ENCODE assay signal across 8 cellular contexts in genomic region chr20:57902478-57902877, GRCh38.
A peak's percentile ranks its signal among the peaks of the same experiment; 100 is the strongest.
DNase-seq lines count a peak whose midpoint lies in the region; ATAC-seq and TF ChIP-seq lines count a peak whose summit lies in the region.

No MANE protein-coding gene starts in this region.

- H3K4me1 Mint-ChIP-seq in activated CD8-positive, alpha-beta T cell treated with anti-CD3 and anti-CD28 coated beads for 36 hours (ENCODE audit: low read depth): no peaks in the 10 kb centered on the region
- no peaks in the 10 kb centered on the region for H3K4me1 Mint-ChIP-seq in activated CD8-positive, alpha-beta T cell treated with anti-CD3 and anti-CD28 coated beads, Interleukin-2, amount 10 ng/mL, durations not matched to agents 7 days and 5 days (ENCODE audit: low read depth)
- H3K4me1 Mint-ChIP-seq in stimulated activated naive B cell treated with anti-CD40 and anti-IgM and Interleukin-4, amounts not matched to agents 10 μg/mL and 1 μg/mL and 100 μg/mL, for 72 hours: peaks cover 4 to 15% of the 10 kb centered on the region in 2 donors
- H3K4me1 Mint-ChIP-seq in mesothelial cell of epicardium: peaks cover 25% of the 10 kb centered on the region

- H3K27me3 Mint-ChIP-seq in activated CD8-positive, alpha-beta T cell treated with anti-CD3 and anti-CD28 coated beads for 36 hours: peaks cover 14% of the 10 kb centered on the region
- H3K27me3 Mint-ChIP-seq in activated CD8-positive, alpha-beta T cell treated with anti-CD3 and anti-CD28 coated beads, Interleukin-2, amount 10 ng/mL, durations not matched to agents 7 days and 5 days (ENCODE audit: low read depth): peaks cover 33% of the 10 kb centered on the region
- peaks cover 51 to 66% of the 10 kb centered on the region in 2 donors for H3K27me3 Mint-ChIP-seq in stimulated activated naive B cell treated with anti-CD40 and anti-IgM and Interleukin-4, amounts not matched to agents 10 μg/mL and 1 μg/mL and 100 μg/mL, for 72 hours
- H3K27me3 Mint-ChIP-seq in mesothelial cell of epicardium (ENCODE audit: low read depth): no peaks in the 10 kb centered on the region

- DNase-seq in activated CD8-positive, alpha-beta T cell treated with anti-CD3 and anti-CD28 coated beads for 36 hours: no peak
- no peak for DNase-seq in activated CD8-positive, alpha-beta T cell treated with anti-CD3 and anti-CD28 coated beads, Interleukin-2, amount 10 ng/mL, durations not matched to agents 7 days and 5 days
- no peak for DNase-seq in stimulated activated naive B cell treated with anti-CD40 and anti-IgM and Interleukin-4, amounts not matched to agents 10 μg/mL and 1 μg/mL and 100 μg/mL, for 72 hours
- no peak for DNase-seq in stimulated activated CD4-positive, alpha-beta T cell treated with anti-CD3 and anti-CD28 coated beads, Interleukin-1b, Interleukin-23, amount 100 ng/mL, for 48 hours
- DNase-seq in mesothelial cell of epicardium (ENCODE audit: low spot score in 2 of 2, unreplicated experiment in 2 of 2) (no peak), UCSD-AML1 (lab: John Stamatoyannopoulos, UW; ENCODE audit: unreplicated experiment) (no peak)

- H3K4me3 Mint-ChIP-seq in activated CD8-positive, alpha-beta T cell treated with anti-CD3 and anti-CD28 coated beads for 36 hours: no peak overlapping the region
- H3K4me3 Mint-ChIP-seq in activated CD8-positive, alpha-beta T cell treated with anti-CD3 and anti-CD28 coated beads, Interleukin-2, amount 10 ng/mL, durations not matched to agents 7 days and 5 days: no peak overlapping the region
- no peak overlapping the region for H3K4me3 Mint-ChIP-seq in stimulated activated naive B cell treated with anti-CD40 and anti-IgM and Interleukin-4, amounts not matched to agents 10 μg/mL and 1 μg/mL and 100 μg/mL, for 72 hours
- H3K4me3 Mint-ChIP-seq in mesothelial cell of epicardium: no peak overlapping the region

- H3K27ac Mint-ChIP-seq in activated CD8-positive, alpha-beta T cell treated with anti-CD3 and anti-CD28 coated beads for 36 hours: no peak overlapping the region
- H3K27ac Mint-ChIP-seq in activated CD8-positive, alpha-beta T cell treated with anti-CD3 and anti-CD28 coated beads, Interleukin-2, amount 10 ng/mL, durations not matched to agents 7 days and 5 days: no peak overlapping the region
- H3K27ac Mint-ChIP-seq in stimulated activated naive B cell treated with anti-CD40 and anti-IgM and Interleukin-4, amounts not matched to agents 10 μg/mL and 1 μg/mL and 100 μg/mL, for 72 hours: no peak overlapping the region
- no peak overlapping the region for H3K27ac Mint-ChIP-seq in mesothelial cell of epicardium

- CTCF ChIA-PET in activated CD8-positive, alpha-beta T cell treated with anti-CD3 and anti-CD28 coated beads for 36 hours (lab: Charles Lee): no interaction called here
- CTCF ChIA-PET in activated CD8-positive, alpha-beta T cell treated with anti-CD3 and anti-CD28 coated beads, Interleukin-2, amount 10 ng/mL, durations not matched to agents 7 days and 5 days (lab: Charles Lee): no interaction called here

- peak; percentile 47 for ATAC-seq in activated CD8-positive, alpha-beta T cell treated with anti-CD3 and anti-CD28 coated beads for 36 hours
- no peak for ATAC-seq in activated CD8-positive, alpha-beta T cell treated with anti-CD3 and anti-CD28 coated beads, Interleukin-2, amount 10 ng/mL, durations not matched to agents 7 days and 5 days
- ATAC-seq in HG03135 (IDR thresholded peaks at IDR 0.05; ENCODE audit: unreplicated experiment): peak; percentile 60
- ATAC-seq in SK-N-SH treated with all-trans-retinoic acid at 6 μM for 48 hours: peak; percentile 93
- ATAC-seq in stimulated activated naive B cell treated with anti-CD40 and anti-IgM and Interleukin-4, amounts not matched to agents 10 μg/mL and 1 μg/mL and 100 μg/mL, for 72 hours (replicated peaks): peak; percentile 87 to 96

- intact Hi-C loops in activated CD8-positive, alpha-beta T cell treated with anti-CD3 and anti-CD28 coated beads for 36 hours (cut with micrococcal nuclease): no loop called here

- TF ChIP-seq CTCF in activated CD8-positive, alpha-beta T cell treated with anti-CD3 and anti-CD28 coated beads for 36 hours (IDR thresholded peaks at IDR 0.05): no peak
- no peak for TF ChIP-seq CTCF in mesothelial cell of epicardium (IDR thresholded peaks at IDR 0.05; ENCODE audit: unreplicated experiment)

- H3K9me3 Mint-ChIP-seq in activated CD8-positive, alpha-beta T cell treated with anti-CD3 and anti-CD28 coated beads for 36 hours: no peaks in the 10 kb centered on the region
- no peaks in the 10 kb centered on the region for H3K9me3 Mint-ChIP-seq in activated CD8-positive, alpha-beta T cell treated with anti-CD3 and anti-CD28 coated beads, Interleukin-2, amount 10 ng/mL, durations not matched to agents 7 days and 5 days (ENCODE audit: insufficient read depth)
- H3K9me3 Mint-ChIP-seq in stimulated activated naive B cell treated with anti-CD40 and anti-IgM and Interleukin-4, amounts not matched to agents 10 μg/mL and 1 μg/mL and 100 μg/mL, for 72 hours: no peaks in the 10 kb centered on the region
- H3K9me3 Mint-ChIP-seq in mesothelial cell of epicardium: no peaks in the 10 kb centered on the region

- no peaks in the 10 kb centered on the region for H3K36me3 Mint-ChIP-seq in activated CD8-positive, alpha-beta T cell treated with anti-CD3 and anti-CD28 coated beads for 36 hours (ENCODE audit: low read depth)
- no peaks in the 10 kb centered on the region for H3K36me3 Mint-ChIP-seq in activated CD8-positive, alpha-beta T cell treated with anti-CD3 and anti-CD28 coated beads, Interleukin-2, amount 10 ng/mL, durations not matched to agents 7 days and 5 days (ENCODE audit: low read depth)
- H3K36me3 Mint-ChIP-seq in stimulated activated naive B cell treated with anti-CD40 and anti-IgM and Interleukin-4, amounts not matched to agents 10 μg/mL and 1 μg/mL and 100 μg/mL, for 72 hours: no peaks in the 10 kb centered on the region
- H3K36me3 Mint-ChIP-seq in mesothelial cell of epicardium: no peaks in the 10 kb centered on the region

- POLR2A ChIA-PET in activated CD8-positive, alpha-beta T cell treated with anti-CD3 and anti-CD28 coated beads for 36 hours (lab: Charles Lee): no interaction called here
- POLR2A ChIA-PET in activated CD8-positive, alpha-beta T cell treated with anti-CD3 and anti-CD28 coated beads, Interleukin-2, amount 10 ng/mL, durations not matched to agents 7 days and 5 days (lab: Charles Lee): no interaction called here

TF ChIP-seq in SK-N-SH treated with all-trans-retinoic acid at 6 μM for 48 hours, 23 proteins besides CTCF, POLR2A, EP300 and RAD21:
- TF ChIP-seq ZNF70 (CRISPR knock-in tag; IDR thresholded peaks at IDR 0.05): no peak
- no peak for TF ChIP-seq ZNF565 (CRISPR knock-in tag; conservative IDR thresholded peaks at IDR 0.05; ENCODE audit: low read depth)
- no peak for TF ChIP-seq CSRNP3 (CRISPR knock-in tag; IDR thresholded peaks at IDR 0.05)
- no peak for TF ChIP-seq PPARA (CRISPR knock-in tag; IDR thresholded peaks at IDR 0.05; ENCODE audit: borderline replicate concordance)
- TF ChIP-seq RARB (CRISPR knock-in tag; IDR thresholded peaks at IDR 0.05): no peak
